17 cellular contexts compared by ENCODE assay signal in the genomic region with DNA sequence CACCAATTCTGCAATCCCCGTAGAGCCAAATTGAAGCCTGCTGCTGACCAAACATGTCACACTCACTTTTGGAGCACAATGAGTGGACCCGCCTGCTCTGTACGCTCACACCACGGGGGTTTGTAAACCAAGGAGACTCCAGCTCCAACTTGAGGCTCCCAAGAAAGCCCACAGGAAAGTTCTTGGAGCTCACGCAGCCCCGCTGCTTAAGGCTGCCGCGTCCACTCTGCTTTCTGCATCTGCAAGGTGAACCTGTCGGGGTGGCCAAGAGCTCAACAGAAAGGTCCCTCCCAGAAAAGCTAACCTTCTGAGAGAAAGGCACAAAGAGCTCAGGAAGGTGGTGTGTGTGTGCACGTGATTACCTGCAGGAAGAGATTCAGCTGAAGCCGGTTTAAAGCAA.
DNase-seq lines count a peak whose midpoint lies in the region; ATAC-seq lines count a peak whose summit lies in the region.
"Had no signal": no experiment of that assay in that cellular context is flagged by ENCODE, and none has a peak within 500 bp of the region (broad histone marks: within the 10 kb centered on the region; RNA-seq: fewer than 3 reads in every experiment).

No MANE protein-coding gene starts in this region.

- no peaks in the 10 kb centered on the region for H3K36me3 Mint-ChIP-seq in natural killer cell treated with Interleukin-12 subunit alpha and Interleukin-12 subunit beta and Interleukin-15 and Interleukin-18, amount 100 ng/mL, for 72 hours
- H3K36me3 Mint-ChIP-seq: CD14-positive monocyte; CD8-positive, alpha-beta T cell had no signal

- H3K27ac ChIP-seq in right cardiac atrium (ENCODE audit: low read length), result no peak overlapping the region
- H3K27ac ChIP-seq in SJCRH30, result no peak overlapping the region

- peak; percentile 27 for DNase-seq in cardiac septum (ENCODE audit: low spot score)
- no peak for DNase-seq in right cardiac atrium
- peak; percentile 26 for DNase-seq in ecto neural progenitor cell (ENCODE audit: low spot score)
- DNase-seq in natural killer cell treated with Interleukin-12 subunit alpha and Interleukin-12 subunit beta and Interleukin-15 and Interleukin-18, amount 100 ng/mL, for 72 hours (ENCODE audit: low spot score), result peak; percentile 54
- peak; percentile 27 for DNase-seq in ureter (ENCODE audit: low spot score)
- DNase-seq in cerebellar cortex (ENCODE audit: low spot score), result no peak
- DNase-seq in NCI-H1048 (lab: John Stamatoyannopoulos, UW), result no peak
- DNase-seq in SJCRH30, result no peak
- DNase-seq: COR-L47, DMS153, DMS79 treated with DMSO at 0.1 percent for 48 hours, EL, H7 had no signal

- no peak overlapping the region for H3K27ac Mint-ChIP-seq in natural killer cell treated with Interleukin-12 subunit alpha and Interleukin-12 subunit beta and Interleukin-15 and Interleukin-18, amount 100 ng/mL, for 72 hours
- H3K27ac Mint-ChIP-seq: B cell; CD8-positive, alpha-beta T cell; GM23338 had no signal

- peaks cover 4 to 16% of the 10 kb centered on the region in 2 donors for H3K27me3 Mint-ChIP-seq in natural killer cell treated with Interleukin-12 subunit alpha and Interleukin-12 subunit beta and Interleukin-15 and Interleukin-18, amount 100 ng/mL, for 72 hours

- peaks cover 6 to 24% of the 10 kb centered on the region in 2 donors for H3K4me1 Mint-ChIP-seq in natural killer cell treated with Interleukin-12 subunit alpha and Interleukin-12 subunit beta and Interleukin-15 and Interleukin-18, amount 100 ng/mL, for 72 hours (ENCODE audit: low read depth in 2 of 2)

- H3K27me3 ChIP-seq in right cardiac atrium (ENCODE audit: control insufficient read depth, insufficient read depth) (no peaks in the 10 kb centered on the region), SJCRH30 (peaks cover 20% of the 10 kb centered on the region)

- no peaks in the 10 kb centered on the region for H3K9me3 Mint-ChIP-seq in natural killer cell treated with Interleukin-12 subunit alpha and Interleukin-12 subunit beta and Interleukin-15 and Interleukin-18, amount 100 ng/mL, for 72 hours
- H3K9me3 Mint-ChIP-seq: CD8-positive, alpha-beta T cell; GM23338 had no signal

- no peak overlapping the region for H3K4me3 Mint-ChIP-seq in natural killer cell treated with Interleukin-12 subunit alpha and Interleukin-12 subunit beta and Interleukin-15 and Interleukin-18, amount 100 ng/mL, for 72 hours
- H3K4me3 Mint-ChIP-seq: B cell; CD14-positive monocyte; CD8-positive, alpha-beta T cell; GM23338 had no signal

- intact Hi-C loops in cardiac septum (cut with DNase I) (no loop called here), right cardiac atrium (cut with DNase I) (no loop called here)

- H3K4me1 ChIP-seq in right cardiac atrium (ENCODE audit: control insufficient read depth, insufficient read depth, low read length) (no peaks in the 10 kb centered on the region), SJCRH30 (no peaks in the 10 kb centered on the region)

- no peaks in the 10 kb centered on the region for H3K9me3 ChIP-seq in right cardiac atrium (ENCODE audit: control insufficient read depth, low read length)
- H3K9me3 ChIP-seq in SJCRH30 (replicated peaks), result no peaks in the 10 kb centered on the region

- no peak for ATAC-seq in right cardiac atrium
- ATAC-seq in natural killer cell treated with Interleukin-12 subunit alpha and Interleukin-12 subunit beta and Interleukin-15 and Interleukin-18, amount 100 ng/mL, for 72 hours, result no peak
- ATAC-seq: CD8-positive, alpha-beta T cell; GM23338 had no signal

- H3K36me3 ChIP-seq in SJCRH30, result no peaks in the 10 kb centered on the region

- H3K4me3 ChIP-seq in right cardiac atrium (ENCODE audit: low read length) (no peak overlapping the region), SJCRH30 (no peak overlapping the region)
- H3K4me3 ChIP-seq: GM23338 had no signal

- 89% methylated on average over 11 of the region's 11 CpGs for WGBS in right cardiac atrium

Comparison
In these comparisons a context has a peak if more than half of its experiments do, and no peak if none do; other contexts are left out.
1. DNase-seq: peak in cardiac septum (single experiment), ecto neural progenitor cell (single experiment), natural killer cell treated with Interleukin-12 subunit alpha and Interleukin-12 subunit beta and Interleukin-15 and Interleukin-18, amount 100 ng/mL, for 72 hours (single experiment) and ureter (single experiment); none in right cardiac atrium (0 of 3), cerebellar cortex (single experiment), NCI-H1048 (single experiment) and SJCRH30 (0 of 2).